In genomic region chr18:75314606-75315005, GRCh38 we compare ENCODE assay signal across 1 cellular context.
TF ChIP-seq lines count a peak whose summit lies in the region.

No MANE protein-coding gene starts in this region.

TF ChIP-seq in liver, 16 proteins besides CTCF, POLR2A, EP300 and RAD21 (continued from another document):
- TF ChIP-seq, protein P1, sequence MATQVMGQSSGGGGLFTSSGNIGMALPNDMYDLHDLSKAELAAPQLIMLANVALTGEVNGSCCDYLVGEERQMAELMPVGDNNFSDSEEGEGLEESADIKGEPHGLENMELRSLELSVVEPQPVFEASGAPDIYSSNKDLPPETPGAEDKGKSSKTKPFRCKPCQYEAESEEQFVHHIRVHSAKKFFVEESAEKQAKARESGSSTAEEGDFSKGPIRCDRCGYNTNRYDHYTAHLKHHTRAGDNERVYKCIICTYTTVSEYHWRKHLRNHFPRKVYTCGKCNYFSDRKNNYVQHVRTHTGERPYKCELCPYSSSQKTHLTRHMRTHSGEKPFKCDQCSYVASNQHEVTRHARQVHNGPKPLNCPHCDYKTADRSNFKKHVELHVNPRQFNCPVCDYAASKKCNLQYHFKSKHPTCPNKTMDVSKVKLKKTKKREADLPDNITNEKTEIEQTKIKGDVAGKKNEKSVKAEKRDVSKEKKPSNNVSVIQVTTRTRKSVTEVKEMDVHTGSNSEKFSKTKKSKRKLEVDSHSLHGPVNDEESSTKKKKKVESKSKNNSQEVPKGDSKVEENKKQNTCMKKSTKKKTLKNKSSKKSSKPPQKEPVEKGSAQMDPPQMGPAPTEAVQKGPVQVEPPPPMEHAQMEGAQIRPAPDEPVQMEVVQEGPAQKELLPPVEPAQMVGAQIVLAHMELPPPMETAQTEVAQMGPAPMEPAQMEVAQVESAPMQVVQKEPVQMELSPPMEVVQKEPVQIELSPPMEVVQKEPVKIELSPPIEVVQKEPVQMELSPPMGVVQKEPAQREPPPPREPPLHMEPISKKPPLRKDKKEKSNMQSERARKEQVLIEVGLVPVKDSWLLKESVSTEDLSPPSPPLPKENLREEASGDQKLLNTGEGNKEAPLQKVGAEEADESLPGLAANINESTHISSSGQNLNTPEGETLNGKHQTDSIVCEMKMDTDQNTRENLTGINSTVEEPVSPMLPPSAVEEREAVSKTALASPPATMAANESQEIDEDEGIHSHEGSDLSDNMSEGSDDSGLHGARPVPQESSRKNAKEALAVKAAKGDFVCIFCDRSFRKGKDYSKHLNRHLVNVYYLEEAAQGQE (IDR thresholded peaks at IDR 0.05) = no peak
- TF ChIP-seq NR2F2 (IDR thresholded peaks at IDR 0.05) (no peak), EGR1 (IDR thresholded peaks at IDR 0.05; ENCODE audit: low read depth in 2 of 2) (no peak), HNF4A (conservative IDR thresholded peaks at IDR 0.05) (peak; percentile 75 to 84), FOXA1 (IDR thresholded peaks at IDR 0.05) (peak; percentile 47), MAX (IDR thresholded peaks at IDR 0.05) (no peak), ATF3 (IDR thresholded peaks at IDR 0.05) (no peak), YY1 (IDR thresholded peaks at IDR 0.05) (peak; percentile 72)
